ENCODE assay signal across 8 cellular contexts in the genomic region with DNA sequence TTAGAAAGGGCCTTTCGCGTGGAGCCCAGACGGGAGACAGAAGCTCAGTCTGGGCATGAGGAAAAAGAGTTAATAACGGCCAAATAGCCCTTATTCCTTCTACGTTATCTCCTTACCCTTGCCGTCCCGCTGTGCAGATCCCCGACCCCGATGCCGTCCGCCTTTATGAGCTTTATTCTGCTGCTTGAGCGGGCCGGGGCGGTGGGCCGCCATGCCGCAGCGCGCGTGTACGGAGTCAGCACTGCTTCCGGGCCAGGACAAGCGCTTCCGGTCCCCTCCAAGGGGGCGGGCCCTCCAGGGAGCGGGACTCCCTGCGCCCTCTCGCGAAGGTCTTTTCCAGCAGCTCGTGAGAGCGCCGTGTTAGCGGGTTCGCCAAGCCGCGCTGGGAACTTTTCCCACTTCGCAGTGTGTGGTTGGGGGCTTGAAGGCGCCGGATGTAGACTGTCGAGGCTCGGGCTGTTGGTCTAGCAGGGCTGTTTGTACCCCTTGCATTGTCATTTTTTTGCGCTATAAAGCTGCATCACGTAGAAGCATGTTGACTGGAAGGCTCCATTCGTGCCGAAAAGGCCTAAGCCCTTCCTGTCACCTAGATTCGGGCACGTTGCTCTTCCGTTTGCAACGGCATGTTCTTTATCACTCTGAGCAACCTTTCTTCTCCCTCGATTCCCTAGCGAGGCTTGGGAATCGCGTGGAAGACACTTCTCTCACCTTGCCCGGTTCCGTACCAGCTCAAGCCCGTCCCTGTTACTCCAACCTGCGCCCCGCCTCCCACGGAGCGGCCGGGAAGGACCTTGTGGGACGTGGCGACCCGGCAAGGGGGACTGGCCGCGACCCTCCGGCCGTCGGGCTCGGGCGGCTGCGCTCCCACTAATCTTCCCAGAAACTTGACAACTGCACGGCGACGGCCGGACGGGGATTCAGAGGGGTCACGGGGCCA. TPM values are rescaled to one million over a fixed set of nuclear protein-coding genes. Genes with fewer than 3 reads are reported as not detected.
DNase-seq lines count a peak whose midpoint lies in the region; ATAC-seq and TF ChIP-seq lines count a peak whose summit lies in the region.

A gene (minus strand): TSS at position 243 of the 937 bp plus-strand sequence. CDS start 30 bp downstream, at position 213.

- H3K18ac ChIP-seq in trophoblast cell (ENCODE audit: low read length) = peak within 1 kb of the TSS; percentile 57

- H3K27ac ChIP-seq in trophoblast cell (ENCODE audit: low read depth, low read length) (peak within 1 kb of the TSS; percentile 40), transverse colon (peak within 1 kb of the TSS; percentile 92 to 95 (median 94))

- H3K27ac Mint-ChIP-seq in HFFc6 = peak within 1 kb of the TSS; percentile 91
- peak within 1 kb of the TSS; percentile 99 for H3K27ac Mint-ChIP-seq in activated naive CD8-positive, alpha-beta T cell treated with anti-CD3 and anti-CD28 coated beads, Interleukin-2, amount 50 U/mL, for 24 hours

- H2AFZ ChIP-seq in trophoblast cell (ENCODE audit: insufficient read depth, low read length, poor library complexity) = peak within 1 kb of the TSS; percentile 71

- H2BK120ac ChIP-seq in trophoblast cell (ENCODE audit: insufficient read depth, low read length, poor library complexity) = peak within 1 kb of the TSS; percentile 15

- peak within 1 kb of the TSS; percentile 80 for H4K91ac ChIP-seq in trophoblast cell (ENCODE audit: low read depth, low read length)

- peaks cover 16% of the 10 kb centered on the region for H3K79me1 ChIP-seq in trophoblast cell (ENCODE audit: low read length)

- peak within 1 kb of the TSS; percentile 46 for H4K12ac ChIP-seq in trophoblast cell (ENCODE audit: low read depth, low read length)

- TF ChIP-seq CTCF in GM10248 (IDR thresholded peaks at IDR 0.05; ENCODE audit: control extremely low read depth, extremely low read depth, low read depth, missing control alignments) (peak; percentile 45), HFFc6 (IDR thresholded peaks at IDR 0.05) (peak; percentile 47; the same call in 1 of the 2 replicates), transverse colon (IDR thresholded peaks at IDR 0.05) (peak in 1 of 5 experiments; percentile 26)

- H3K14ac ChIP-seq in trophoblast cell (ENCODE audit: low read length) = peak within 1 kb of the TSS; percentile 64

- no peak within 1 kb of the TSS for H2BK12ac ChIP-seq in trophoblast cell (ENCODE audit: low read length)

- peak within 1 kb of the TSS; percentile 87 for H4K8ac ChIP-seq in trophoblast cell (ENCODE audit: low read depth, low read length)

- ATAC-seq in activated naive CD8-positive, alpha-beta T cell treated with anti-CD3 and anti-CD28 coated beads, Interleukin-2, amount 50 U/mL, for 24 hours = peak; percentile 95
- peak; percentile 97 for ATAC-seq in Right ventricle myocardium superior (ENCODE audit: poor library complexity)

- WGBS in trophoblast cell (ENCODE audit: extremely low coverage, insufficient coverage, insufficient read length) = no CpG with 5 or more reads among the region's 77 CpGs
- WGBS in transverse colon (ENCODE audit: low coverage in 1 of 2), 2 donors = 0% methylated on average over 47 of the region's 77 CpGs; no CpG with 5 or more reads in 1 of the 2 donors

- peak within 1 kb of the TSS; percentile 3 for H2BK5ac ChIP-seq in trophoblast cell (ENCODE audit: low read depth, low read length, poor library complexity)

- no peaks in the 10 kb centered on the region for H3K9me3 ChIP-seq in trophoblast cell (ENCODE audit: insufficient read depth, low read depth, low read length)
- H3K9me3 ChIP-seq in transverse colon = no peaks in the 10 kb centered on the region

- DNase-seq in GM10248 (ENCODE audit: extremely low spot score) = peak; percentile 98
- DNase-seq in HFFc6 = peak; percentile 82
- DNase-seq in NCI-H1048 (lab: John Stamatoyannopoulos, UW) = peak; percentile 86
- DNase-seq in SW 1271 (lab: John Stamatoyannopoulos, UW) = peak; percentile 75 to 76
- DNase-seq in activated naive CD8-positive, alpha-beta T cell treated with anti-CD3 and anti-CD28 coated beads, Interleukin-2, amount 50 U/mL, for 24 hours = peak; percentile 91
- DNase-seq in Right ventricle myocardium superior = peak; percentile 94
- peak; percentile 90 to 93 for DNase-seq in trophoblast cell
- DNase-seq in transverse colon = peak; percentile 93

- H3K4me3 ChIP-seq in trophoblast cell (ENCODE audit: low read depth, low read length) (peak within 1 kb of the TSS; percentile 97), transverse colon (peak within 1 kb of the TSS; percentile 67 to 98 (median 81))

- H3K9me3 Mint-ChIP-seq in HFFc6 = no peaks in the 10 kb centered on the region
- no peaks in the 10 kb centered on the region for H3K9me3 Mint-ChIP-seq in activated naive CD8-positive, alpha-beta T cell treated with anti-CD3 and anti-CD28 coated beads, Interleukin-2, amount 50 U/mL, for 24 hours

- in situ Hi-C loops in transverse colon (cut with MboI; ENCODE audit: low pct_ligation_motif_present in 1 of 4, low pct_unique_long_range_greater_than_20kb in 1 of 4, low sequenced_read_pairs in 3 of 4) = no loop called here

- H3K4me1 ChIP-seq in trophoblast cell (ENCODE audit: control insufficient read depth in 1 of 2, insufficient read depth in 2 of 2, low read length in 2 of 2) (peaks cover 3 to 4% of the 10 kb centered on the region in 2 experiments), transverse colon (peaks cover 6 to 24% (median 17%) of the 10 kb centered on the region in 4 donors)

- TF ChIP-seq POLR2A in transverse colon (IDR thresholded peaks at IDR 0.05) = peak; percentile 87

- H3K79me2 ChIP-seq in trophoblast cell (ENCODE audit: control insufficient read depth, insufficient read depth, low read length, poor library complexity) = peaks cover 18% of the 10 kb centered on the region

- H3K36me3 ChIP-seq in trophoblast cell (ENCODE audit: control insufficient read depth in 1 of 2, insufficient read depth in 2 of 2, low read length in 2 of 2) (peaks cover 5 to 22% of the 10 kb centered on the region in 2 experiments), transverse colon (peaks cover 0 to 30% (median 7%) of the 10 kb centered on the region in 4 donors)

- peak within 1 kb of the TSS; percentile 99 for H3K4me3 Mint-ChIP-seq in HFFc6
- no peak within 1 kb of the TSS for H3K4me3 Mint-ChIP-seq in activated naive CD8-positive, alpha-beta T cell treated with anti-CD3 and anti-CD28 coated beads, Interleukin-2, amount 50 U/mL, for 24 hours

- intact Hi-C loops in Right ventricle myocardium superior (cut with DNase I) = no loop called here
- intact Hi-C loops in transverse colon (cut with DNase I; ENCODE audit: low total_unique reads) = no loop called here

- no peaks in the 10 kb centered on the region for H3K27me3 Mint-ChIP-seq in HFFc6 (ENCODE audit: insufficient read depth)
- H3K27me3 Mint-ChIP-seq in activated naive CD8-positive, alpha-beta T cell treated with anti-CD3 and anti-CD28 coated beads, Interleukin-2, amount 50 U/mL, for 24 hours = no peaks in the 10 kb centered on the region

- H3K4ac ChIP-seq in trophoblast cell (ENCODE audit: low read depth, low read length) = peak within 1 kb of the TSS; percentile 97

- peaks cover 30% of the 10 kb centered on the region for H3K4me1 Mint-ChIP-seq in HFFc6 (ENCODE audit: low read depth)
- H3K4me1 Mint-ChIP-seq in activated naive CD8-positive, alpha-beta T cell treated with anti-CD3 and anti-CD28 coated beads, Interleukin-2, amount 50 U/mL, for 24 hours = peaks cover 14% of the 10 kb centered on the region

- peaks cover 18% of the 10 kb centered on the region for H3K36me3 Mint-ChIP-seq in HFFc6 (ENCODE audit: low read depth)
- no peaks in the 10 kb centered on the region for H3K36me3 Mint-ChIP-seq in activated naive CD8-positive, alpha-beta T cell treated with anti-CD3 and anti-CD28 coated beads, Interleukin-2, amount 50 U/mL, for 24 hours (ENCODE audit: low read depth)

- H2AK5ac ChIP-seq in trophoblast cell (ENCODE audit: low read length) = peak within 1 kb of the TSS; percentile 53

- CTCF ChIA-PET in GM10248 (lab: Yijun Ruan, JAX) = interaction anchor here (0.7 to 8.6 kb wide), 15 partner anchors 10 to 283 kb away, joined by 3 to 56 read pairs (median 5); a partner anchor contains a TSS

- H3K4me2 ChIP-seq in trophoblast cell (ENCODE audit: low read length) = peak within 1 kb of the TSS; percentile 90

- H3K9ac ChIP-seq in trophoblast cell (ENCODE audit: low read length) = peak within 1 kb of the TSS; percentile 97

- POLR2A ChIA-PET in GM10248 (lab: Yijun Ruan, JAX) = interaction anchor here (0.6 to 1.3 kb wide), 5 partner anchors 10 to 281 kb away, joined by 3 to 5 read pairs (median 4); no protein-coding TSS in a partner anchor

- H3K27me3 ChIP-seq in trophoblast cell (ENCODE audit: insufficient read depth, low read length) = no peaks in the 10 kb centered on the region
- no peaks in the 10 kb centered on the region for H3K27me3 ChIP-seq in transverse colon

- TF ChIP-seq EP300 in transverse colon (IDR thresholded peaks at IDR 0.05; ENCODE audit: low read depth) = no peak

- no peak within 1 kb of the TSS for H3K23ac ChIP-seq in trophoblast cell (ENCODE audit: low read length)

RNA-seq across cellular contexts. Expression of the gene that starts here (rescaled TPM):
- total RNA-seq in HFFc6 (2021; fragmentation: NEBNext Ultra II Directional; extraction: Animal tissue kit (Norgen Biotek cat#: 25700)) = 10 to 100 TPM; 35.9 to 43.2 (median 37.6) TPM
- 19.4 TPM for total RNA-seq in Right ventricle myocardium superior
- polyA plus RNA-seq in trophoblast cell (2013) = 25.0 and 26.0 TPM in 2 replicates
- total RNA-seq in transverse colon = 10 to 100 TPM in 2 of 4 donors, 1 to 10 TPM in 2; 3.0 to 18.9 (median 14.4) TPM

Comparison
In these comparisons a context has a peak if more than half of its experiments do, and no peak if none do; other contexts are left out.
1. Peak in every context shown above with its lines: DNase-seq, ATAC-seq, H3K4me3 ChIP-seq and H3K27ac ChIP-seq.